Comparison of ENCODE assay signal across 10 cellular contexts in the genomic region with DNA sequence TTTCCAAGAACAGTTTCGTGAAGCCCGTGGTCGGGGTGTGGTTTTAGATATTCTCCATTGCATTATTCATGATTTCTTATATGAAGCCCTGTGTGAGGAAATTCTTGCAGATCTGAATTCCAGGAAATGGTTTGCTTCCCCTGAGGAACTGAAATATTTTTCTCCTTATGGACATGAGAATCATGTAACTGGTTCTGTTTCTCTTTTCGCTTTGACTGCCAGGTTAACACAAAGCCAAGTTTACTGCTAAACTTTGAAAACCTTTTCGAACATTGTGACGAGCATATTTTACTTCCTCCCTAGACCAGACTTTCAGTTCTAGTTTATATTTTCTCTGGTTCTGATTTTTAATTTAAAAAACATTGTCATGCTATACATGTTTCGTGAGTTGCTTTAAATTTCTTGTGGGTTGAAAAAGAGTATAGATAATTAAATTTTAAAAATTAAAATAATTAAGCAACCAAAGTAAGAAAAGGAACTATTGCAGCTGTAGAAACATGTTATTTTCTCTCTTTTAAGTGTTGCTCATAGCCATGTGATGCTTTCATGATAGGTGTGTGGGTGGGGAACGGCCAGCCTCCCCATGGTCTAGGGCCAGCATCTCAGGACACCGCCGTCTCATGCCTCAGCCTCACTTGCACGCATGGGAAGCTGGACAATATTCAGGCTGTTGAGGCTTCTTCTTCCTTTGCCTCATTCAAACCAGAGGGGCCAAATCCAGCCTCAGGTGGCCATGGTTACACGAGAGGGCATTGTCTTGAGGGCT.
DNase-seq lines count a peak whose midpoint lies in the region; ATAC-seq, FAIRE-seq and TF ChIP-seq lines count a peak whose summit lies in the region.
"Had no signal": no experiment of that assay in that cellular context is flagged by ENCODE, and none has a peak within 500 bp of the region (broad histone marks: within the 10 kb centered on the region; RNA-seq: fewer than 3 reads in every experiment).

No MANE protein-coding gene starts in this region.

- H3K4me3 ChIP-seq in right lobe of liver (no peak overlapping the region), HepG2 (replicated peaks in 1 of 3; ENCODE audit: insufficient read depth in 1 of 3, low read depth in 2 of 3, low read length in 3 of 3) (no peak overlapping the region)
- H3K4me3 ChIP-seq in effector memory CD4-positive, alpha-beta T cell (ENCODE audit: insufficient read depth, low read depth, low read length, poor library complexity, severe bottlenecking) = no peak overlapping the region
- H3K4me3 ChIP-seq: psoas muscle had no signal

- H3K9ac ChIP-seq in HepG2 (ENCODE audit: insufficient read depth, low read depth, low read length) = no peak overlapping the region

- H3K27ac ChIP-seq in right lobe of liver (no peak overlapping the region), HepG2 (ENCODE audit: extremely low read length, insufficient read depth, low read length) (no peak overlapping the region)
- H3K27ac ChIP-seq in effector memory CD4-positive, alpha-beta T cell (ENCODE audit: insufficient read depth, low read length, poor library complexity, severe bottlenecking) = no peak overlapping the region
- H3K27ac ChIP-seq: psoas muscle had no signal

- in situ Hi-C loops in HepG2 (cut with HindIII; ENCODE audit: extremely low pct_ligation_motif_present, low pct_unique_long_range_greater_than_20kb) = no loop called here

- BruUV-seq in HepG2 (replicated peaks; lab: Mats Ljungman, UMichigan) = no TSS peak

- peak in 1 of 3 donors; percentile 22 for DNase-seq in right lobe of liver
- DNase-seq in HepG2 (ENCODE audit: low spot score) = no peak
- peak; percentile 11 for DNase-seq in amniotic epithelial cell (ENCODE audit: low read depth)
- no peak for DNase-seq in NCI-H1417 (lab: John Stamatoyannopoulos, UW)
- no peak for DNase-seq in GDM1 (lab: John Stamatoyannopoulos, UW)
- DNase-seq in effector memory CD4-positive, alpha-beta T cell = no peak
- no peak for DNase-seq in COLO668 (lab: John Stamatoyannopoulos, UW; ENCODE audit: unreplicated experiment)
- DNase-seq: T1000 had no signal

- POLR2A ChIA-PET in HepG2 (lab: Yijun Ruan, JAX) = no interaction called here

- 40% methylated on average over 12 of the region's 12 CpGs for WGBS in right lobe of liver (ENCODE audit: insufficient coverage, low coverage, low lambda C conversion rate, missing lambda C conversion rate)
- 37% methylated on average over 12 of the region's 12 CpGs for WGBS in HepG2 (ENCODE audit: low lambda C conversion rate)

- TF ChIP-seq CTCF in right lobe of liver (IDR thresholded peaks at IDR 0.05) (no peak), HepG2 (CRISPR knock-in tag; IDR thresholded peaks at IDR 0.05) (no peak)

- no peak overlapping the region for H3K4me2 ChIP-seq in HepG2 (ENCODE audit: low read depth, low read length)

- TF ChIP-seq EP300 in HepG2 (IDR thresholded peaks at IDR 0.05; ENCODE audit: low read depth in 2 of 2, low read length in 2 of 2) = no peak
- no peak for TF ChIP-seq EP300 in HepG2 (CRISPR knock-in tag; IDR thresholded peaks at IDR 0.05; ENCODE audit: borderline replicate concordance)

- no peak overlapping the region for H2AFZ ChIP-seq in HepG2 (ENCODE audit: low read length)

- peak in 3 of 4 donors; percentile 17 to 59 (median 48) for ATAC-seq in right lobe of liver
- ATAC-seq in HepG2 = no peak
- ATAC-seq in HG03045 (IDR thresholded peaks at IDR 0.05; ENCODE audit: unreplicated experiment) = peak; percentile 81
- ATAC-seq: psoas muscle had no signal

- H3K9me3 ChIP-seq in right lobe of liver = no peaks in the 10 kb centered on the region
- H3K9me3 ChIP-seq in HepG2 (ENCODE audit: low read length) = no peaks in the 10 kb centered on the region
- H3K9me3 ChIP-seq in effector memory CD4-positive, alpha-beta T cell (ENCODE audit: control insufficient read depth, low read length) = no peaks in the 10 kb centered on the region
- H3K9me3 ChIP-seq: psoas muscle had no signal

- CTCF ChIA-PET in HepG2 (lab: Yijun Ruan, JAX; ENCODE audit: low intra/inter-chr PET ratio, low total read pairs) = no interaction called here

- no peak for FAIRE-seq in HepG2 (lab: Jason Lieb, UNC)

- H3K4me1 ChIP-seq in right lobe of liver (no peaks in the 10 kb centered on the region), HepG2 (ENCODE audit: insufficient read depth, low read length) (no peaks in the 10 kb centered on the region)
- no peaks in the 10 kb centered on the region for H3K4me1 ChIP-seq in effector memory CD4-positive, alpha-beta T cell (ENCODE audit: control insufficient read depth, insufficient read depth, low read length, poor library complexity, severe bottlenecking)
- H3K4me1 ChIP-seq: psoas muscle had no signal

- no peaks in the 10 kb centered on the region for H3K36me3 ChIP-seq in right lobe of liver
- no peaks in the 10 kb centered on the region for H3K36me3 ChIP-seq in HepG2 (replicated peaks in 1 of 2; ENCODE audit: control insufficient read depth in 1 of 2, insufficient read depth in 2 of 2, low read length in 2 of 2)
- H3K36me3 ChIP-seq in effector memory CD4-positive, alpha-beta T cell (ENCODE audit: control insufficient read depth, insufficient read depth, low read length) = no peaks in the 10 kb centered on the region

- H4K20me1 ChIP-seq in HepG2 (ENCODE audit: insufficient read depth, low read length) = no peaks in the 10 kb centered on the region

- H3K27me3 ChIP-seq in right lobe of liver = peaks cover 0 to 4% of the 10 kb centered on the region in 2 donors
- peaks cover 0 to 1% of the 10 kb centered on the region in 2 experiments; a peak in 1 of 5 replicates for H3K27me3 ChIP-seq in HepG2 (ENCODE audit: control insufficient read depth in 1 of 2, insufficient read depth in 2 of 2, low read length in 2 of 2)
- no peaks in the 10 kb centered on the region for H3K27me3 ChIP-seq in effector memory CD4-positive, alpha-beta T cell (replicated peaks; ENCODE audit: control insufficient read depth, insufficient read depth, low read length, poor library complexity, severe bottlenecking)

- intact Hi-C loops in right lobe of liver (cut with DNase I) = no loop called here
- intact Hi-C loops in HepG2 (cut with micrococcal nuclease; ENCODE audit: unreplicated experiment) = no loop called here

- TF ChIP-seq POLR2A in right lobe of liver (IDR thresholded peaks at IDR 0.05) = no peak
- no peak for TF ChIP-seq POLR2A in HepG2 (IDR thresholded peaks at IDR 0.05; ENCODE audit: insufficient read depth in 1 of 2, low read depth in 2 of 2, low read length in 2 of 2)

- TF ChIP-seq RAD21 in HepG2 (CRISPR knock-in tag; IDR thresholded peaks at IDR 0.05) = no peak

- no peaks in the 10 kb centered on the region for H3K79me2 ChIP-seq in HepG2 (ENCODE audit: insufficient read depth, low read length)

TF ChIP-seq in HepG2, 621 proteins besides CTCF, POLR2A, EP300 and RAD21:
- TF ChIP-seq, protein P1, sequence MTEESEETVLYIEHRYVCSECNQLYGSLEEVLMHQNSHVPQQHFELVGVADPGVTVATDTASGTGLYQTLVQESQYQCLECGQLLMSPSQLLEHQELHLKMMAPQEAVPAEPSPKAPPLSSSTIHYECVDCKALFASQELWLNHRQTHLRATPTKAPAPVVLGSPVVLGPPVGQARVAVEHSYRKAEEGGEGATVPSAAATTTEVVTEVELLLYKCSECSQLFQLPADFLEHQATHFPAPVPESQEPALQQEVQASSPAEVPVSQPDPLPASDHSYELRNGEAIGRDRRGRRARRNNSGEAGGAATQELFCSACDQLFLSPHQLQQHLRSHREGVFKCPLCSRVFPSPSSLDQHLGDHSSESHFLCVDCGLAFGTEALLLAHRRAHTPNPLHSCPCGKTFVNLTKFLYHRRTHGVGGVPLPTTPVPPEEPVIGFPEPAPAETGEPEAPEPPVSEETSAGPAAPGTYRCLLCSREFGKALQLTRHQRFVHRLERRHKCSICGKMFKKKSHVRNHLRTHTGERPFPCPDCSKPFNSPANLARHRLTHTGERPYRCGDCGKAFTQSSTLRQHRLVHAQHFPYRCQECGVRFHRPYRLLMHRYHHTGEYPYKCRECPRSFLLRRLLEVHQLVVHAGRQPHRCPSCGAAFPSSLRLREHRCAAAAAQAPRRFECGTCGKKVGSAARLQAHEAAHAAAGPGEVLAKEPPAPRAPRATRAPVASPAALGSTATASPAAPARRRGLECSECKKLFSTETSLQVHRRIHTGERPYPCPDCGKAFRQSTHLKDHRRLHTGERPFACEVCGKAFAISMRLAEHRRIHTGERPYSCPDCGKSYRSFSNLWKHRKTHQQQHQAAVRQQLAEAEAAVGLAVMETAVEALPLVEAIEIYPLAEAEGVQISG (CRISPR knock-in tag; IDR thresholded peaks at IDR 0.05) = no peak
- TF ChIP-seq ADNP (CRISPR knock-in tag; IDR thresholded peaks at IDR 0.05) (no peak), ZFP90 (CRISPR knock-in tag; IDR thresholded peaks at IDR 0.05; ENCODE audit: borderline replicate concordance) (no peak), PAF1 (CRISPR knock-in tag; IDR thresholded peaks at IDR 0.05) (no peak), RARG (CRISPR knock-in tag; IDR thresholded peaks at IDR 0.05; ENCODE audit: low read depth) (no peak), ZNF557 (CRISPR knock-in tag; IDR thresholded peaks at IDR 0.05) (no peak)
